31 cellular contexts compared by ENCODE assay signal in genomic region chr3:39213613-39214012, GRCh38. TPM values are rescaled to one million over a fixed set of nuclear protein-coding genes. Genes with fewer than 3 reads are reported as not detected.
"Had no signal": no experiment of that assay in that cellular context is flagged by ENCODE, and none has a peak within 500 bp of the region (broad histone marks: within the 10 kb centered on the region; RNA-seq: fewer than 3 reads in every experiment).

No MANE protein-coding gene starts in this region.

- DNase-seq: activated CD4-positive, alpha-beta memory T cell treated with anti-CD3 and anti-CD28 coated beads for 36 hours; activated CD4-positive, alpha-beta T cell treated with anti-CD3 and anti-CD28 coated beads, Interleukin-2, amount 10 ng/mL, durations not matched to agents 7 days and 5 days; activated CD4-positive, CD25-positive, alpha-beta regulatory T cell; activated CD8-positive, alpha-beta memory T cell treated with anti-CD3 and anti-CD28 coated beads for 24 hours; activated effector memory CD4-positive, alpha-beta T cell treated with anti-CD3 and anti-CD28 coated beads, Interleukin-2, amount 50 U/mL, for 16 hours; activated naive CD4-positive, alpha-beta T cell treated with Interleukin-2 at 50 U/mL for 16 hours; activated T-cell treated with anti-CD3 and anti-CD28 coated beads, Interleukin-2, amount 50 U/mL, for 4 hours; amygdala; KG1; MV-4-11; NCI-H1092 treated with DMSO at 0.1 percent for 48 hours; NCI-H1436; NCI-H1694 treated with DMSO at 0.1 percent for 48 hours; NCI-H2029 treated with DMSO at 0.1 percent for 48 hours; NCI-H345; NCI-H510A; NCI-H526 treated with DMSO at 0.1 percent for 48 hours; NCI-H82; OCI-M1; RPMI8226; T-cell; T-helper 2 cell; T1000 had no signal

- H3K27ac Mint-ChIP-seq: activated CD4-positive, alpha-beta memory T cell treated with anti-CD3 and anti-CD28 coated beads for 36 hours; activated CD4-positive, alpha-beta T cell treated with anti-CD3 and anti-CD28 coated beads, Interleukin-2, amount 10 ng/mL, durations not matched to agents 7 days and 5 days; activated naive CD8-positive, alpha-beta T cell; brain; T-cell had no signal

- H3K4me1 Mint-ChIP-seq: brain had no signal

- H3K4me3 Mint-ChIP-seq: activated CD4-positive, alpha-beta memory T cell treated with anti-CD3 and anti-CD28 coated beads for 36 hours; activated CD4-positive, alpha-beta T cell treated with anti-CD3 and anti-CD28 coated beads, Interleukin-2, amount 10 ng/mL, durations not matched to agents 7 days and 5 days; activated naive CD8-positive, alpha-beta T cell; activated T-cell treated with anti-CD3 and anti-CD28 coated beads, Interleukin-2, amount 50 U/mL, for 4 hours; brain; T-cell had no signal

- ATAC-seq: activated T-cell treated with anti-CD3 and anti-CD28 coated beads, Interleukin-2, amount 50 U/mL, for 4 hours; Panc1; Right ventricle myocardium inferior; T-cell had no signal

- H3K27ac ChIP-seq: SK-N-MC, VCaP had no signal

- H3K9me3 Mint-ChIP-seq: activated CD4-positive, alpha-beta memory T cell treated with anti-CD3 and anti-CD28 coated beads for 36 hours; activated CD4-positive, alpha-beta T cell treated with anti-CD3 and anti-CD28 coated beads, Interleukin-2, amount 10 ng/mL, durations not matched to agents 7 days and 5 days; activated T-cell treated with anti-CD3 and anti-CD28 coated beads, Interleukin-2, amount 50 U/mL, for 4 hours; brain; T-cell had no signal

- H3K27me3 Mint-ChIP-seq: activated CD4-positive, alpha-beta memory T cell treated with anti-CD3 and anti-CD28 coated beads for 36 hours; activated naive CD8-positive, alpha-beta T cell had no signal

- FAIRE-seq: astrocyte, TTC549 had no signal

- H3K4me3 ChIP-seq: SK-N-MC had no signal

- H3K36me3 Mint-ChIP-seq: activated CD4-positive, alpha-beta memory T cell treated with anti-CD3 and anti-CD28 coated beads for 36 hours; activated naive CD8-positive, alpha-beta T cell; brain; T-cell had no signal

RNA-seq across cellular contexts. Expression of gene XIRP1, which starts 21.2 kb away (rescaled TPM):
- total RNA-seq: activated CD4-positive, alpha-beta T cell treated with anti-CD3 and anti-CD28 coated beads, Interleukin-2, amount 10 ng/mL, durations not matched to agents 7 days and 5 days; T-cell had no signal
